ENCODE assay signal across 19 cellular contexts in genomic region chr5:4571248-4571950, GRCh38.
"Had no signal": no experiment of that assay in that cellular context is flagged by ENCODE, and none has a peak within 500 bp of the region (broad histone marks: within the 10 kb centered on the region; RNA-seq: fewer than 3 reads in every experiment).

No MANE protein-coding gene starts in this region.

- H3K4me3 ChIP-seq: coronary artery, left lung, ovary, psoas muscle, stomach, upper lobe of left lung had no signal

- H3K36me3 Mint-ChIP-seq: activated CD4-positive, alpha-beta memory T cell treated with anti-CD3 and anti-CD28 coated beads for 36 hours; activated naive CD8-positive, alpha-beta T cell treated with anti-CD3 and anti-CD28 coated beads, Interleukin-2, amount 10 ng/mL, durations not matched to agents 7 days and 5 days had no signal

- H3K27me3 Mint-ChIP-seq: activated CD4-positive, alpha-beta memory T cell treated with anti-CD3 and anti-CD28 coated beads for 36 hours; activated CD4-positive, alpha-beta T cell treated with anti-CD3 and anti-CD28 coated beads for 36 hours; activated naive CD8-positive, alpha-beta T cell treated with anti-CD3 and anti-CD28 coated beads, Interleukin-2, amount 10 ng/mL, durations not matched to agents 7 days and 5 days; activated T-helper 17 cell treated with anti-CD3 and anti-CD28 coated beads, Interleukin-2, amount 50 U/mL, for 72 hours had no signal

- H3K9me3 ChIP-seq: left lung, ovary, upper lobe of left lung had no signal

- H3K4me1 Mint-ChIP-seq: activated CD4-positive, alpha-beta T cell treated with anti-CD3 and anti-CD28 coated beads for 36 hours; activated naive CD8-positive, alpha-beta T cell treated with anti-CD3 and anti-CD28 coated beads, Interleukin-2, amount 10 ng/mL, durations not matched to agents 7 days and 5 days; activated T-helper 17 cell treated with anti-CD3 and anti-CD28 coated beads, Interleukin-2, amount 50 U/mL, for 72 hours had no signal

- H3K27ac Mint-ChIP-seq: activated CD4-positive, alpha-beta memory T cell treated with anti-CD3 and anti-CD28 coated beads for 36 hours; activated CD4-positive, alpha-beta T cell treated with anti-CD3 and anti-CD28 coated beads for 36 hours; activated naive CD8-positive, alpha-beta T cell treated with anti-CD3 and anti-CD28 coated beads, Interleukin-2, amount 10 ng/mL, durations not matched to agents 7 days and 5 days; activated T-helper 17 cell treated with anti-CD3 and anti-CD28 coated beads, Interleukin-2, amount 50 U/mL, for 72 hours had no signal

- H3K36me3 ChIP-seq: brain microvascular endothelial cell, left lung, ovary, stomach, upper lobe of left lung, WERI-Rb-1 had no signal

- H3K27ac ChIP-seq: brain microvascular endothelial cell, coronary artery, left lung, ovary, psoas muscle, stomach, upper lobe of left lung, WERI-Rb-1 had no signal

- H3K4me3 Mint-ChIP-seq: activated CD4-positive, alpha-beta memory T cell treated with anti-CD3 and anti-CD28 coated beads for 36 hours; activated CD4-positive, alpha-beta T cell treated with anti-CD3 and anti-CD28 coated beads for 36 hours; activated naive CD8-positive, alpha-beta T cell treated with anti-CD3 and anti-CD28 coated beads, Interleukin-2, amount 10 ng/mL, durations not matched to agents 7 days and 5 days; activated T-helper 17 cell treated with anti-CD3 and anti-CD28 coated beads, Interleukin-2, amount 50 U/mL, for 72 hours; neural crest cell had no signal

- H3K27me3 ChIP-seq: brain microvascular endothelial cell, left lung, ovary, stomach, upper lobe of left lung had no signal

- H3K4me1 ChIP-seq: left lung, psoas muscle, stomach, upper lobe of left lung had no signal

- DNase-seq: activated CD4-positive, alpha-beta memory T cell treated with anti-CD3 and anti-CD28 coated beads for 36 hours; activated CD4-positive, alpha-beta T cell treated with anti-CD3 and anti-CD28 coated beads for 36 hours; activated naive CD4-positive, alpha-beta T cell treated with Interleukin-2 at 50 U/mL for 16 hours; activated naive CD8-positive, alpha-beta T cell treated with anti-CD3 and anti-CD28 coated beads, Interleukin-2, amount 10 ng/mL, durations not matched to agents 7 days and 5 days; activated T-cell treated with anti-CD3 and anti-CD28 coated beads for 4 hours; brain microvascular endothelial cell; left lung; ovary; psoas muscle; right cardiac atrium; small intestine; stimulated activated CD4-positive, alpha-beta T cell treated with anti-CD3 and anti-CD28 coated beads, Interleukin-4, amount 100 ng/mL, for 1 hour; stomach; T-helper 2 cell; upper lobe of left lung; WERI-Rb-1 had no signal

- ATAC-seq: activated CD4-positive, alpha-beta T cell treated with anti-CD3 and anti-CD28 coated beads for 36 hours; activated T-helper 17 cell treated with anti-CD3 and anti-CD28 coated beads, Interleukin-2, amount 50 U/mL, for 72 hours; left lung; psoas muscle; right cardiac atrium had no signal
